ENCODE assay signal across 1 cellular context in genomic region chr20:35508493-35509218, GRCh38.
TF ChIP-seq lines count a peak whose summit lies in the region.

No MANE protein-coding gene starts in this region.

TF ChIP-seq in HepG2, 621 proteins besides CTCF, POLR2A, EP300 and RAD21:
- TF ChIP-seq FOXO4 (CRISPR knock-in tag; conservative IDR thresholded peaks at IDR 0.05) (0 out of 2 replicates have a peak, but pooled peaks have one; percentile 50), ZNF782 (CRISPR knock-in tag; IDR thresholded peaks at IDR 0.05; ENCODE audit: borderline replicate concordance) (no peak), MLLT10 (CRISPR knock-in tag; IDR thresholded peaks at IDR 0.05) (no peak), RBM22 (optimal IDR thresholded peaks at IDR 0.05; ENCODE audit: low read length) (no peak), NCOA2 (CRISPR knock-in tag; IDR thresholded peaks at IDR 0.05) (no peak), IRF9 (CRISPR knock-in tag; IDR thresholded peaks at IDR 0.05; ENCODE audit: borderline replicate concordance) (no peak), SRY (CRISPR knock-in tag; IDR thresholded peaks at IDR 0.05) (no peak)
